Comparison of ENCODE assay signal across 18 cellular contexts in genomic region chr10:5698062-5698461, GRCh38.
"Had no signal": no experiment of that assay in that cellular context is flagged by ENCODE, and none has a peak within 500 bp of the region (broad histone marks: within the 10 kb centered on the region; RNA-seq: fewer than 3 reads in every experiment).

No MANE protein-coding gene starts in this region.

- H3K4me3 ChIP-seq: adrenal gland, breast epithelium, coronary artery, esophagus squamous epithelium, heart right ventricle, spleen had no signal

- H3K27ac ChIP-seq: adrenal gland, breast epithelium, coronary artery, esophagus squamous epithelium, heart right ventricle, spleen had no signal

- H3K9me3 ChIP-seq: adrenal gland, breast epithelium, esophagus squamous epithelium, heart right ventricle, spleen had no signal

- H3K27me3 ChIP-seq: adrenal gland, breast epithelium, esophagus squamous epithelium, heart right ventricle, spleen had no signal

- ATAC-seq: activated CD4-positive, CD25-positive, alpha-beta regulatory T cell treated with anti-CD3 and anti-CD28 coated beads, Interleukin-2, amount 50 U/mL, for 24 hours; activated CD8-positive, alpha-beta T cell treated with anti-CD3 and anti-CD28 coated beads, Interleukin-2, amount 10 ng/mL, durations not matched to agents 7 days and 5 days; activated naive CD4-positive, alpha-beta T cell treated with anti-CD3 and anti-CD28 coated beads, Interleukin-2, amount 50 U/mL, for 72 hours; activated T-cell treated with anti-CD3 and anti-CD28 coated beads, Interleukin-2, amount 50 U/mL, for 4 hours; heart right ventricle; left cardiac atrium; naive thymus-derived CD4-positive, alpha-beta T cell had no signal

- H3K36me3 ChIP-seq: adrenal gland, breast epithelium, esophagus squamous epithelium, heart right ventricle, spleen had no signal

- H3K4me1 ChIP-seq: breast epithelium had no signal

- DNase-seq: activated CD4-positive, alpha-beta T cell treated with anti-CD3 and anti-CD28 coated beads, Interleukin-2, amount 10 ng/mL, durations not matched to agents 7 days and 5 days; activated CD8-positive, alpha-beta T cell treated with anti-CD3 and anti-CD28 coated beads, Interleukin-2, amount 10 ng/mL, durations not matched to agents 7 days and 5 days; activated effector memory CD4-positive, alpha-beta T cell treated with anti-CD3 and anti-CD28 coated beads, Interleukin-2, amount 50 U/mL, for 16 hours; activated T-cell treated with anti-CD3 and anti-CD28 coated beads, Interleukin-2, amount 50 U/mL, for 4 hours; adrenal gland; esophagus squamous epithelium; heart right ventricle; left cardiac atrium; mesenchymal stem cell; naive thymus-derived CD4-positive, alpha-beta T cell; posterior cingulate gyrus; spleen; stimulated activated naive CD4-positive, alpha-beta T cell; T-helper 9 cell had no signal
